ENCODE assay signal across 11 cellular contexts in the genomic region with DNA sequence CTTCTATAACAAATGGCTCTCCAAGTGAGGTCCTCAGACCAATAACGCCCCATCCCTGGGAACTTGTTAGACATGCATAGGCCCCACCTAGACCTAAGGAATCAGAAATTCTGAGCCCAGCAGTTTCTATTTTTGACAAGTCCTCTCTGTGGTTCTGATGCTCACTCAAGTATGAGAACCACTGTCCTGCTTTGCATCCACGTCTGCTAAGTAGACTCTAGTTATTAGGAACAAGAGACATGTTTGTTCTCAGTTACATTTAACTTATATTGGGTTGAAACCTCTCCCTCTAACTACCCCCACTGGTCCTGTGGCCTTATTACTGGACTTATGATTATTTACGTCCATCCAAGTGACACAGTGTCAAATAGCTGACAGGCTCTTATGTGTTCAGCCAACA.
DNase-seq lines count a peak whose midpoint lies in the region; ATAC-seq, FAIRE-seq and TF ChIP-seq lines count a peak whose summit lies in the region.
"Had no signal": no experiment of that assay in that cellular context is flagged by ENCODE, and none has a peak within 500 bp of the region (broad histone marks: within the 10 kb centered on the region; RNA-seq: fewer than 3 reads in every experiment).

No MANE protein-coding gene starts in this region.

- peak; percentile 84 for ATAC-seq in GM18870 (IDR thresholded peaks at IDR 0.05; ENCODE audit: unreplicated experiment)
- peak; percentile 86 for ATAC-seq in GM21528 (IDR thresholded peaks at IDR 0.05; ENCODE audit: low FRiP score, unreplicated experiment)
- ATAC-seq in HG03066 (IDR thresholded peaks at IDR 0.05; ENCODE audit: low read depth, unreplicated experiment), result peak; percentile 88
- ATAC-seq: activated CD8-positive, alpha-beta memory T cell treated with anti-CD3 and anti-CD28 coated beads, Interleukin-2, amount 10 ng/mL, durations not matched to agents 7 days and 5 days had no signal

- TF ChIP-seq POLR2A in esophagus muscularis mucosa (IDR thresholded peaks at IDR 0.05; ENCODE audit: low read depth), result no peak

- H3K4me1 ChIP-seq in esophagus muscularis mucosa, result no peaks in the 10 kb centered on the region

- H3K9me3 ChIP-seq in esophagus muscularis mucosa, result no peaks in the 10 kb centered on the region

- no peak for FAIRE-seq in D721Med (lab: Jason Lieb, UNC)

- no peak overlapping the region for H3K27ac ChIP-seq in esophagus muscularis mucosa (replicated peaks in 1 of 4)

- DNase-seq in esophagus muscularis mucosa (ENCODE audit: extremely low spot score), result peak; percentile 70
- no peak for DNase-seq in NCI-H1105 (lab: John Stamatoyannopoulos, UW)
- DNase-seq in D721Med (ENCODE audit: insufficient read length, low spot score), result no peak
- DNase-seq in NCI-H2081 treated with DMSO at 0.1 percent for 48 hours (lab: John Stamatoyannopoulos, UW), result no peak
- DNase-seq: activated CD8-positive, alpha-beta memory T cell treated with anti-CD3 and anti-CD28 coated beads, Interleukin-2, amount 10 ng/mL, durations not matched to agents 7 days and 5 days; endodermal cell; NCI-H1436; stimulated activated CD4-positive, alpha-beta T cell treated with anti-CD3 and anti-CD28 coated beads, Interleukin-4, amount 100 ng/mL, for 4 hours had no signal

- H3K27me3 ChIP-seq in esophagus muscularis mucosa, result no peaks in the 10 kb centered on the region

- H3K4me3 ChIP-seq in esophagus muscularis mucosa, result no peak overlapping the region

- intact Hi-C loops in esophagus muscularis mucosa (cut with DNase I), result no loop called here

- TF ChIP-seq CTCF in esophagus muscularis mucosa (IDR thresholded peaks at IDR 0.05) (no peak), D721Med (IDR thresholded peaks at IDR 0.05; ENCODE audit: insufficient read depth, missing control alignments) (no peak)

- whole genome bisulfite sequencing in esophagus muscularis mucosa, result 92% methylated on average over 3 of the region's 3 CpGs

- TF ChIP-seq EP300 in esophagus muscularis mucosa (IDR thresholded peaks at IDR 0.05), result no peak

- H3K36me3 ChIP-seq in esophagus muscularis mucosa, result no peaks in the 10 kb centered on the region
